Comparison of ENCODE assay signal across 8 cellular contexts in genomic region chr4:2417196-2417764, GRCh38. TPM values are rescaled to one million over a fixed set of nuclear protein-coding genes. Genes with fewer than 3 reads are reported as not detected.
DNase-seq lines count a peak whose midpoint lies in the region; ATAC-seq, FAIRE-seq and TF ChIP-seq lines count a peak whose summit lies in the region.

No MANE protein-coding gene starts in this region.

- H3K79me1 ChIP-seq in mesendoderm (ENCODE audit: low read length), result no peaks in the 10 kb centered on the region

- no peak for TF ChIP-seq POLR2A in GM12878 (IDR thresholded peaks at IDR 0.05; ENCODE audit: low read depth, low read length)

- no peak overlapping the region for H4K8ac ChIP-seq in mesendoderm (ENCODE audit: low read depth, low read length)

- peak overlapping the region; percentile 60 for H3K23ac ChIP-seq in mesendoderm (ENCODE audit: low read length)

- SMC1A ChIA-PET in GM12878 (lab: Charles Lee; ENCODE audit: uncharacterized antibody, unreplicated experiment), result no interaction called here

- H3K4ac ChIP-seq in mesendoderm (ENCODE audit: low read depth, low read length), result no peak overlapping the region

- POLR2A ChIA-PET in GM12878 (lab: Charles Lee), result no interaction called here

- H3K4me3 ChIP-seq in GM12878 (peak overlapping the region; percentile 67; the same call in 1 of the 2 replicates), mesendoderm (ENCODE audit: low read length) (peak overlapping the region; percentile 41), aorta (ENCODE audit: low read length in 2 of 2) (peak overlapping the region; percentile 16 to 27)

- no peak overlapping the region for H2AK5ac ChIP-seq in mesendoderm (ENCODE audit: low read length)

- no peak overlapping the region for H2BK15ac ChIP-seq in mesendoderm (replicated peaks; ENCODE audit: low read depth)

- no TSS peak for BruUV-seq in GM12878 (replicated peaks; lab: Mats Ljungman, UMichigan)

- no peak for TF ChIP-seq RAD21 in GM12878 (IDR thresholded peaks at IDR 0.05; ENCODE audit: insufficient read depth, low read depth, low read length)

- TF ChIP-seq EP300 in GM12878 (IDR thresholded peaks at IDR 0.05; ENCODE audit: borderline replicate concordance in 1 of 2, control insufficient read depth in 1 of 2, low read depth in 2 of 2, low read length in 2 of 2), result no peak

- H2BK5ac ChIP-seq in mesendoderm (ENCODE audit: low read length), result no peak overlapping the region

- FAIRE-seq in GM12878 (lab: Jason Lieb, UNC), result no peak

- H3K79me2 ChIP-seq in GM12878 (ENCODE audit: control insufficient read depth, insufficient read depth, low read length) (no peaks in the 10 kb centered on the region; the same call in 1 of the 2 replicates), mesendoderm (ENCODE audit: control insufficient read depth, insufficient read depth, low read length) (no peaks in the 10 kb centered on the region)

- in situ Hi-C loops in GM12878 (cut with MboI), result no loop called here

- H3K36me3 ChIP-seq in GM12878 (ENCODE audit: control insufficient read depth in 2 of 2, insufficient read depth in 2 of 2, low read length in 1 of 2) (no peaks in the 10 kb centered on the region), mesendoderm (ENCODE audit: control insufficient read depth, insufficient read depth, low read length) (no peaks in the 10 kb centered on the region), aorta (ENCODE audit: control insufficient read depth in 1 of 2, insufficient read depth in 2 of 2, low read length in 1 of 2) (no peaks in the 10 kb centered on the region)

- H2BK120ac ChIP-seq in mesendoderm (ENCODE audit: low read depth, low read length), result no peak overlapping the region

- no peak overlapping the region for H3K9ac ChIP-seq in GM12878 (ENCODE audit: control insufficient read depth, insufficient read depth, low read length)
- peak overlapping the region; percentile 62 for H3K9ac ChIP-seq in mesendoderm (ENCODE audit: low read length)

- no peak overlapping the region for H3K27ac ChIP-seq in GM12878 (ENCODE audit: control insufficient read depth, insufficient read depth)
- no peak overlapping the region for H3K27ac ChIP-seq in mesendoderm (ENCODE audit: low read depth, low read length)
- H3K27ac ChIP-seq in aorta (ENCODE audit: low read depth in 1 of 2, low read length in 2 of 2), result no peak overlapping the region

- peak overlapping the region; percentile 88 for H3K56ac ChIP-seq in mesendoderm (ENCODE audit: low read length)

- H3K18ac ChIP-seq in mesendoderm (ENCODE audit: low read length), result no peak overlapping the region

- RAD21 ChIA-PET in GM12878 (lab: Charles Lee; ENCODE audit: unreplicated experiment), result no interaction called here

- peak; percentile 38 for DNase-seq in stimulated activated CD4-positive, alpha-beta T cell treated with anti-CD3 and anti-CD28 coated beads, Interleukin-15, amount 100 ng/mL, for 24 hours
- no peak for DNase-seq in stimulated activated CD4-positive, alpha-beta T cell treated with anti-CD3 and anti-CD28 coated beads, Interleukin-2, amount 100 ng/mL, for 48 hours
- DNase-seq in GM12878 (ENCODE audit: low read depth, low spot score) (no peak), mesendoderm (no peak), aorta (peak in 1 of 2 donors; percentile 76), retina (no peak)
- DNase-seq in stimulated activated naive CD4-positive, alpha-beta T cell treated with Interleukin-2 at 50 U/mL for 16 hours (lab: John Stamatoyannopoulos, UW), result no peak

- H4K5ac ChIP-seq in mesendoderm (ENCODE audit: low read length), result no peak overlapping the region

- intact Hi-C loops in GM12878 (cut with micrococcal nuclease; ENCODE audit: unreplicated experiment), result loop anchor here (5.0 to 10.0 kb wide), 2 partner anchors 120 to 542 kb away; partner anchors contain the start of genes FAM193A and NSD2
- intact Hi-C loops in aorta (cut with DNase I), result loop anchor here (5.0 to 10.0 kb wide), 2 partner anchors 152 to 155 kb away; partner anchors contain the start of gene MXD4 (in 2 of the 2)

- no peak overlapping the region for H2AFZ ChIP-seq in GM12878 (ENCODE audit: control insufficient read depth, low read depth, low read length)

- H3K9me3 ChIP-seq in GM12878 (replicated peaks; ENCODE audit: control insufficient read depth, insufficient read depth, low read length) (no peaks in the 10 kb centered on the region), aorta (ENCODE audit: control insufficient read depth, low read length) (no peaks in the 10 kb centered on the region)

- no peaks in the 10 kb centered on the region for H4K20me1 ChIP-seq in GM12878 (ENCODE audit: control insufficient read depth, insufficient read depth)

- peaks cover 12 to 22% of the 10 kb centered on the region in 2 experiments for H3K27me3 ChIP-seq in GM12878 (replicated peaks in 1 of 2; ENCODE audit: control insufficient read depth in 2 of 2, insufficient read depth in 2 of 2, low read length in 1 of 2)
- peaks cover 37% of the 10 kb centered on the region for H3K27me3 ChIP-seq in mesendoderm (ENCODE audit: insufficient read depth, low read length, poor library complexity)
- no peaks in the 10 kb centered on the region for H3K27me3 ChIP-seq in aorta (ENCODE audit: control insufficient read depth in 1 of 2, insufficient read depth in 2 of 2, low read length in 1 of 2)

- peak overlapping the region; percentile 86 for H3K4me2 ChIP-seq in GM12878 (ENCODE audit: control insufficient read depth, insufficient read depth)
- H3K4me2 ChIP-seq in mesendoderm (ENCODE audit: low read length), result peak overlapping the region; percentile 97

- no peak for ATAC-seq in GM12878
- ATAC-seq in aorta (ENCODE audit: low FRiP score), result no peak
- no peak for ATAC-seq in GM21717 (IDR thresholded peaks at IDR 0.05; ENCODE audit: unreplicated experiment)

- TF ChIP-seq CTCF in GM12878 (IDR thresholded peaks at IDR 0.05 in 2 of 3, conservative IDR thresholded peaks at IDR 0.05 in 1 of 3; ENCODE audit: control insufficient read depth in 2 of 3, extremely low read depth in 1 of 3, insufficient read depth in 1 of 3, low read depth in 3 of 3, low read length in 3 of 3), result no peak

- H3K4me1 ChIP-seq in GM12878 (ENCODE audit: control insufficient read depth, insufficient read depth, low read length) (peaks cover 39% of the 10 kb centered on the region), mesendoderm (ENCODE audit: control insufficient read depth, low read depth, low read length) (peaks cover 10% of the 10 kb centered on the region), aorta (ENCODE audit: control insufficient read depth in 1 of 2, insufficient read depth in 2 of 2, low read length in 2 of 2) (peaks cover 0 to 3% of the 10 kb centered on the region in 2 donors)

- 3% methylated on average over 35 of the region's 63 CpGs for WGBS in GM12878 (ENCODE audit: insufficient coverage, insufficient replicate concordance, low lambda C conversion rate, missing lambda C conversion rate)
- no CpG with 5 or more reads among the region's 63 CpGs for WGBS in mesendoderm (ENCODE audit: extremely low coverage, insufficient coverage, low lambda C conversion rate)
- 0 to 1% methylated on average over 29 to 63 of the region's 63 CpGs for WGBS in aorta, 2 donors

- CTCF ChIA-PET in GM12878 (lab: Yijun Ruan, JAX), result interaction anchor here (3.2 kb wide), 1 partner anchor 197 kb away, joined by 12 read pairs; no protein-coding TSS in a partner anchor

RNA-seq across cellular contexts. Expression of gene ZFYVE28, which starts 1.2 kb away (rescaled TPM):
- 12.1 and 14.2 TPM in 2 replicates for total RNA-seq in GM12878 (2013; cell fraction: nucleolus; rRNA removed)
- total RNA-seq in GM12878 (2014; rRNA removed), result 0.11 TPM in 2 replicates
- total RNA-seq in GM12878 (2014; rRNA removed; fragmentation: Illumina TruSeq; extraction: Trizol), result 0.05 and 0.22 TPM in 2 replicates
- 0.48 and 0.95 TPM in 2 replicates for total RNA-seq in GM12878 (2021)
- polyA plus RNA-seq in GM12878 (2011; ENCODE audit: low read depth), result 0.25 TPM
- 1.4 and 1.9 TPM in 2 replicates for polyA plus RNA-seq in GM12878 (2011; rRNA removed)
- 1.8 and 1.9 TPM in 2 replicates for polyA plus RNA-seq in GM12878 (2011; cell fraction: cytosol; rRNA removed)
- 12.8 and 12.9 TPM in 2 replicates for polyA plus RNA-seq in GM12878 (2011; cell fraction: nucleus; rRNA removed)
- 0.41 and 0.66 TPM in 2 replicates for polyA plus RNA-seq in GM12878 (2012)
- 0.14 and 0.24 TPM in 2 replicates for polyA plus RNA-seq in GM12878 (2014; fragmentation: Illumina TruSeq; extraction: Trizol)
- polyA plus RNA-seq in GM12878 (2014; fragmentation: Nextera tagmentation; extraction: Ambion mirVana), result under 1 TPM in 1 of 2 experiments, not detected in 1; 0.20 TPM
- 0.19 and 0.32 TPM in 2 replicates for polyA plus RNA-seq in GM12878 (2014; rRNA removed)
- under 1 TPM; 0.06 to 0.13 TPM for polyA plus RNA-seq in GM12878 (2016; fragmentation: Nextera tagmentation; extraction: Ambion mirVana)
- 3.0 and 3.9 TPM in 2 replicates for polyA minus RNA-seq in GM12878 (2011; rRNA and poly(A)+ RNA removed)
- polyA minus RNA-seq in GM12878 (2011; cell fraction: cytosol; rRNA and poly(A)+ RNA removed), result 0.53 and 1.9 TPM in 2 replicates
- 2.5 and 5.4 TPM in 2 replicates for polyA minus RNA-seq in GM12878 (2011; cell fraction: nucleus; rRNA and poly(A)+ RNA removed)
- 1.5 TPM for polyA plus RNA-seq in mesendoderm (2013, experiment 1 of 2)
- 1.4 TPM for polyA plus RNA-seq in mesendoderm (2013, experiment 2 of 2)
- total RNA-seq in aorta, result 10 to 100 TPM; 10.8 to 25.9 TPM
- 10 to 100 TPM in 1 of 2 donors, 1 to 10 TPM in 1; 7.0 to 14.3 TPM for polyA plus RNA-seq in aorta

RNA-seq across cellular contexts. Expression of gene CFAP99, which starts 1.5 kb away (rescaled TPM):
- not detected in 2 replicates for total RNA-seq in GM12878 (2013; cell fraction: nucleolus; rRNA removed)
- total RNA-seq in GM12878 (2014; rRNA removed) (not detected in 2 replicates), GM12878 (2014; rRNA removed; fragmentation: Illumina TruSeq; extraction: Trizol) (not detected in 2 replicates), GM12878 (2021) (not detected in 2 replicates), aorta (under 1 TPM in 1 of 2 donors, not detected in 1; 0.13 TPM)
- not detected for polyA plus RNA-seq in GM12878 (2011; ENCODE audit: low read depth)
- polyA plus RNA-seq in GM12878 (2011; rRNA removed) (not detected in 2 replicates), GM12878 (2014; fragmentation: Illumina TruSeq; extraction: Trizol) (not detected in 2 replicates), GM12878 (2014; fragmentation: Nextera tagmentation; extraction: Ambion mirVana) (not detected), GM12878 (2014; rRNA removed) (not detected in 2 replicates), GM12878 (2016; fragmentation: Nextera tagmentation; extraction: Ambion mirVana) (not detected), aorta (not detected)
- polyA plus RNA-seq in GM12878 (2011; cell fraction: cytosol; rRNA removed), result 0.15 TPM in 1 of 2 replicates, not detected in the other
- polyA plus RNA-seq in GM12878 (2011; cell fraction: nucleus; rRNA removed), result not detected in 2 replicates
- polyA plus RNA-seq in GM12878 (2012), result not detected in 2 replicates
- polyA minus RNA-seq in GM12878 (2011; rRNA and poly(A)+ RNA removed), result not detected in 2 replicates
- not detected in 2 replicates for polyA minus RNA-seq in GM12878 (2011; cell fraction: cytosol; rRNA and poly(A)+ RNA removed)
- polyA minus RNA-seq in GM12878 (2011; cell fraction: nucleus; rRNA and poly(A)+ RNA removed), result not detected in 2 replicates
- 0.11 TPM for polyA plus RNA-seq in mesendoderm (2013, experiment 1 of 2)
- polyA plus RNA-seq in mesendoderm (2013, experiment 2 of 2), result 0.13 TPM

RNA-seq across cellular contexts. Expression of gene RNF4, which starts 51.6 kb away (rescaled TPM):
- total RNA-seq in GM12878 (2013; cell fraction: nucleolus; rRNA removed), result 173 and 195 TPM in 2 replicates
- total RNA-seq in GM12878 (2014; rRNA removed) (64.3 and 66.3 TPM in 2 replicates), GM12878 (2014; rRNA removed; fragmentation: Illumina TruSeq; extraction: Trizol) (65.0 and 68.2 TPM in 2 replicates), GM12878 (2021) (81.2 and 82.0 TPM in 2 replicates), aorta (10 to 100 TPM; 50.7 to 52.5 TPM)
- polyA plus RNA-seq in GM12878 (2011; ENCODE audit: low read depth), result 41.0 TPM
- polyA plus RNA-seq in GM12878 (2011; rRNA removed) (108 and 145 TPM in 2 replicates), GM12878 (2014; fragmentation: Illumina TruSeq; extraction: Trizol) (85.4 and 87.7 TPM in 2 replicates), GM12878 (2014; fragmentation: Nextera tagmentation; extraction: Ambion mirVana) (10 to 100 TPM; 34.9 to 53.2 TPM), GM12878 (2014; rRNA removed) (69.8 and 70.9 TPM in 2 replicates), GM12878 (2016; fragmentation: Nextera tagmentation; extraction: Ambion mirVana) (10 to 100 TPM; 81.4 to 87.5 TPM), aorta (10 to 100 TPM; 18.9 to 21.1 TPM)
- polyA plus RNA-seq in GM12878 (2011; cell fraction: cytosol; rRNA removed), result 114 and 133 TPM in 2 replicates
- 80.2 and 87.1 TPM in 2 replicates for polyA plus RNA-seq in GM12878 (2011; cell fraction: nucleus; rRNA removed)
- polyA plus RNA-seq in GM12878 (2012), result 58.2 and 59.6 TPM in 2 replicates
- 120 and 122 TPM in 2 replicates for polyA minus RNA-seq in GM12878 (2011; rRNA and poly(A)+ RNA removed)
- 52.4 and 63.9 TPM in 2 replicates for polyA minus RNA-seq in GM12878 (2011; cell fraction: cytosol; rRNA and poly(A)+ RNA removed)
- 64.7 and 74.7 TPM in 2 replicates for polyA minus RNA-seq in GM12878 (2011; cell fraction: nucleus; rRNA and poly(A)+ RNA removed)
- polyA plus RNA-seq in mesendoderm (2013, experiment 1 of 2), result 57.6 TPM
- 56.5 TPM for polyA plus RNA-seq in mesendoderm (2013, experiment 2 of 2)
